1 cellular context compared by ENCODE assay signal in the genomic region with DNA sequence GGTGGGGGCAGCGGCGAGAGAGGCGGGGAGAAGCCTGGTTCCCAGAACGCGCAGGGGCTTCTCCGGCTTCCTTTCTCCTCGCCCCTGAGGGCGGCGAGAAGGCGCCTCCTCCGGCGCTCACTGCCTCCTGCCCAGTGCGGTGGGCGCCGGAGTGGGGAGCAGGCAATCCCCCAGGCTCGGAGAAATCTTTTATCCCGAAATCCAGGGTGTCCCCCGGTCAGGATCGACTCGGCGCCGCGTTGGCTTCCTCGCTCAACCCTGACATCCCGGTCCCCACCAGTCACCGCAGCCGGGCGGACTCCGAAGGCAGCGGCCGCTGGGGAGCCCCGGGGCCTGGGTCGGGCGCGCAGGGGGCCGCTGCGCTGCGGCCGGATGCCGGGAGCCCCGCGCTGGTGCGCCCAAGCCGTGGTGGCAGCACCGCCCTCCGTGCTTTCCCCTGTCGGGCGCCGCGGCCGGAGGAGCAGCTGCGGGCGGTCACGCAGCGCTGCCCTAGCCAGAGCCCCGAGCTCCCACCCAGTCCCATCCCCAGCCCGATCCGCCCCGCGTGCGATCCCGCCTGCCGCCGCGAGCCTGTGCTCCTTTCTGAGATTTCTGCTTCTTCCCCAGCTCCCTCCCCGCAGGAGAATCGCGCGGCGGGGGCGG.
TF ChIP-seq lines count a peak whose summit lies in the region.

No MANE protein-coding gene starts in this region.

TF ChIP-seq in A549, 52 proteins besides CTCF, POLR2A, EP300 and RAD21 (continued from another document):
- TF ChIP-seq, protein P1, sequence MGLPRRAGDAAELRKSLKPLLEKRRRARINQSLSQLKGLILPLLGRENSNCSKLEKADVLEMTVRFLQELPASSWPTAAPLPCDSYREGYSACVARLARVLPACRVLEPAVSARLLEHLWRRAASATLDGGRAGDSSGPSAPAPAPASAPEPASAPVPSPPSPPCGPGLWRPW (IDR thresholded peaks at IDR 0.05), result no peak
- TF ChIP-seq CHD4 (IDR thresholded peaks at IDR 0.05; ENCODE audit: borderline replicate concordance), result no peak
- TF ChIP-seq FOSL2 (IDR thresholded peaks at IDR 0.05), result no peak
- no peak for TF ChIP-seq FOSL2 (CRISPR knock-in tag; IDR thresholded peaks at IDR 0.05)
- no peak for TF ChIP-seq TFCP2L1 (CRISPR knock-in tag; IDR thresholded peaks at IDR 0.05)
- TF ChIP-seq ZNF302 (CRISPR knock-in tag; IDR thresholded peaks at IDR 0.05), result no peak
- no peak for TF ChIP-seq HOXA7 (CRISPR knock-in tag; IDR thresholded peaks at IDR 0.05)
- no peak for TF ChIP-seq HDAC2 (IDR thresholded peaks at IDR 0.05)
- TF ChIP-seq, protein P2, sequence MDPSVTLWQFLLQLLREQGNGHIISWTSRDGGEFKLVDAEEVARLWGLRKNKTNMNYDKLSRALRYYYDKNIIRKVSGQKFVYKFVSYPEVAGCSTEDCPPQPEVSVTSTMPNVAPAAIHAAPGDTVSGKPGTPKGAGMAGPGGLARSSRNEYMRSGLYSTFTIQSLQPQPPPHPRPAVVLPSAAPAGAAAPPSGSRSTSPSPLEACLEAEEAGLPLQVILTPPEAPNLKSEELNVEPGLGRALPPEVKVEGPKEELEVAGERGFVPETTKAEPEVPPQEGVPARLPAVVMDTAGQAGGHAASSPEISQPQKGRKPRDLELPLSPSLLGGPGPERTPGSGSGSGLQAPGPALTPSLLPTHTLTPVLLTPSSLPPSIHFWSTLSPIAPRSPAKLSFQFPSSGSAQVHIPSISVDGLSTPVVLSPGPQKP (IDR thresholded peaks at IDR 0.05; ENCODE audit: low read depth, low read length), result no peak
- no peak for TF ChIP-seq MYC (IDR thresholded peaks at IDR 0.05; ENCODE audit: borderline replicate concordance, low read length)
